ENCODE assay signal across 1 cellular context in genomic region chr10:6144609-6145413, GRCh38.
TF ChIP-seq lines count a peak whose summit lies in the region.

No MANE protein-coding gene starts in this region.

TF ChIP-seq in H1, 55 proteins besides CTCF, POLR2A, EP300 and RAD21 (continued from another document):
- TF ChIP-seq KDM4A (IDR thresholded peaks at IDR 0.05; ENCODE audit: low read depth, low read length, severe bottlenecking) (peak; percentile 59), ZNF274 (IDR thresholded peaks at IDR 0.05; ENCODE audit: borderline replicate concordance, extremely low read depth, low read length) (no peak), HDAC2 (IDR thresholded peaks at IDR 0.05; ENCODE audit: borderline replicate concordance in 1 of 2, low read depth in 2 of 2, low read length in 2 of 2) (peak in 1 of 2 experiments; percentile 39; a peak in 1 of 4 replicates), CREB1 (IDR thresholded peaks at IDR 0.05) (0 out of 2 replicates have a peak, but pooled peaks have one; percentile 23), GTF2F1 (IDR thresholded peaks at IDR 0.05; ENCODE audit: borderline replicate concordance, low read depth, low read length) (no peak)
